In genomic region chr2:85248741-85249524, GRCh38 we compare ENCODE assay signal across 1 cellular context.
TF ChIP-seq lines count a peak whose summit lies in the region.

No MANE protein-coding gene starts in this region.

TF ChIP-seq in HepG2, 621 proteins besides CTCF, POLR2A, EP300 and RAD21 (continued from another document):
- TF ChIP-seq ZBTB33 (CRISPR knock-in tag; IDR thresholded peaks at IDR 0.05), result no peak
- TF ChIP-seq PCBP2 (optimal IDR thresholded peaks at IDR 0.05; ENCODE audit: low read depth, low read length, poor library complexity, severe bottlenecking), result no peak
- TF ChIP-seq SOX5 (CRISPR knock-in tag; IDR thresholded peaks at IDR 0.05; ENCODE audit: borderline replicate concordance), result no peak
- no peak for TF ChIP-seq ELK4 (CRISPR knock-in tag; IDR thresholded peaks at IDR 0.05; ENCODE audit: borderline replicate concordance)
- no peak for TF ChIP-seq SRSF9 (IDR thresholded peaks at IDR 0.05; ENCODE audit: borderline replicate concordance, insufficient read depth, low read depth, low read length, poor library complexity, severe bottlenecking)
- TF ChIP-seq MIER2 (CRISPR knock-in tag; IDR thresholded peaks at IDR 0.05), result no peak
- no peak for TF ChIP-seq ZBTB39 (CRISPR knock-in tag; IDR thresholded peaks at IDR 0.05)
